In the genomic region with DNA sequence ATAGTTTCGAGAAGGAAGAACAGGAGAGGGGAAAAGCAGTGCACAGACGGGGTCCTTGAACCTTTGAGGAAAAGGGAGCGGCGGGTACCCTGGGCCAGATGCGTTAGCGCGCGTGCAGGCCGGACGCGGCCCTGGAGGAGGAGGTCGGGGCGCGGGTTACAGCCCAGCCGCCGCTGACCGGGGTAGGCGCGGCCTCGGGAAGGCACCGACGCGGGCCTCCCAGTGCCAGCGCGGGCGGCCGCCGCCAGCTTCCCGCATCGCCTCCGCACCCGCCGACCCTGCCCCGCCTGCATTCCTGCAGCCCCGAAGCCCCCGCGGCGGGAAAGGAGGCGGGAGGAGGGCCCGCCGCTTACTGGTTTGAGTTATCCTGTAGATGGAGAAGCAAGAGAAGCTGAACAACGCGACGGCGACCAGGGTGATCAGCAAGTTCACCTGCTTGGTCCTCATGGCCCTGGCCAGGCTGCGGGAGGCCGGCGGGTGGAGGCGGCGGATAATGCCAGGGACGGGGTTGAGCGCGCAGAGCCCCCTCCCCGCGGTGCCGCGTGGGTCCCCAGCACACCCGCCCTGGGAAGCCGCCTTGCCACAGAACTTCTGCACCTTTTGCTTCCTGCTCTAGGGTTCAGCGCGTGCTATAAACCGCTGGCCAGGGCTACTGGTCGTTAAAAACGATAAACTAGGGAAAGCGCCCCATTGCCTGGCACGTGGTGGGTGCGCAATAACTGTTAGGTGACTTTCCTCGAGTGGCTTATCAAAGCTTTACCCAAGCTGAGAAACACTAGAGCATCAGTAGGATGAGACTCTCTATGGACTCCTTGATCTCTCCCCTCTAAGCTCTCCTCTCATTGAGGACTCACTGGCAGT, we compare ENCODE assay signal across 8 cellular contexts. TPM values are rescaled to one million over a fixed set of nuclear protein-coding genes. Genes with fewer than 3 reads are reported as not detected.
DNase-seq lines count a peak whose midpoint lies in the region; ATAC-seq and TF ChIP-seq lines count a peak whose summit lies in the region.

A gene (minus strand): TSS at position 518 of the 861 bp plus-strand sequence. CDS start 71 bp downstream, at position 447.

- H3K4me3 ChIP-seq in right lobe of liver (peak within 1 kb of the TSS in 1 of 3 donors; percentile 10), stomach (peak within 1 kb of the TSS; percentile 32 to 45 (median 42)), vagina (peak within 1 kb of the TSS in 1 of 2 donors; percentile 29)

- H3K27ac Mint-ChIP-seq in activated CD4-positive, alpha-beta T cell treated with anti-CD3 and anti-CD28 coated beads, Interleukin-2, amount 10 ng/mL, durations not matched to agents 7 days and 5 days, result no peak within 1 kb of the TSS
- H3K27ac Mint-ChIP-seq in chondrocyte (ENCODE audit: unreplicated experiment), result no peak within 1 kb of the TSS

- no peaks in the 10 kb centered on the region for H3K36me3 ChIP-seq in right lobe of liver
- no peaks in the 10 kb centered on the region for H3K36me3 ChIP-seq in stomach
- no peaks in the 10 kb centered on the region for H3K36me3 ChIP-seq in vagina

- ATAC-seq in right lobe of liver (peak in 3 of 4 donors; percentile 42 to 52 (median 44)), GM19395 (IDR thresholded peaks at IDR 0.05; ENCODE audit: unreplicated experiment) (no peak), HG03457 (IDR thresholded peaks at IDR 0.05; ENCODE audit: unreplicated experiment) (no peak)

- DNase-seq in activated CD4-positive, alpha-beta T cell treated with anti-CD3 and anti-CD28 coated beads, Interleukin-2, amount 10 ng/mL, durations not matched to agents 7 days and 5 days, result no peak
- no peak for DNase-seq in activated CD4-positive, alpha-beta T cell treated with anti-CD3 and anti-CD28 coated beads, Interleukin-2, amount 50 U/mL, for 1 hour
- DNase-seq in chondrocyte (ENCODE audit: low spot score) (no peak), right lobe of liver (peak in 1 of 3 donors; percentile 17), stomach (no peak), vagina (ENCODE audit: extremely low spot score in 2 of 2) (no peak)

- H3K4me3 Mint-ChIP-seq in activated CD4-positive, alpha-beta T cell treated with anti-CD3 and anti-CD28 coated beads, Interleukin-2, amount 10 ng/mL, durations not matched to agents 7 days and 5 days, result peak within 1 kb of the TSS; percentile 9
- peak within 1 kb of the TSS; percentile 63 for H3K4me3 Mint-ChIP-seq in chondrocyte (ENCODE audit: unreplicated experiment)

- POLR2A ChIA-PET in activated CD4-positive, alpha-beta T cell treated with anti-CD3 and anti-CD28 coated beads, Interleukin-2, amount 10 ng/mL, durations not matched to agents 7 days and 5 days (lab: Charles Lee), result interaction anchor here (1.0 kb wide), 1 partner anchor 26 kb away, joined by 5 read pairs; a partner anchor contains a TSS

- no peak for TF ChIP-seq EP300 in stomach (IDR thresholded peaks at IDR 0.05)

- intact Hi-C loops in right lobe of liver (cut with DNase I) (no loop called here), stomach (cut with DNase I; ENCODE audit: low total_unique reads) (no loop called here), vagina (cut with DNase I) (no loop called here)

- H3K27me3 ChIP-seq in right lobe of liver, result peaks cover 7 to 22% of the 10 kb centered on the region in 2 donors
- peaks cover 0 to 61% (median 43%) of the 10 kb centered on the region in 3 donors for H3K27me3 ChIP-seq in stomach
- no peaks in the 10 kb centered on the region for H3K27me3 ChIP-seq in vagina

- TF ChIP-seq POLR2A in right lobe of liver (IDR thresholded peaks at IDR 0.05), result no peak
- TF ChIP-seq POLR2A in stomach (IDR thresholded peaks at IDR 0.05), result no peak
- no peak for TF ChIP-seq POLR2A in vagina (IDR thresholded peaks at IDR 0.05)

- H3K27me3 Mint-ChIP-seq in activated CD4-positive, alpha-beta T cell treated with anti-CD3 and anti-CD28 coated beads, Interleukin-2, amount 10 ng/mL, durations not matched to agents 7 days and 5 days, result peaks cover 65% of the 10 kb centered on the region
- H3K27me3 Mint-ChIP-seq in chondrocyte (ENCODE audit: low read depth), result peaks cover 53% of the 10 kb centered on the region

- H3K36me3 Mint-ChIP-seq in activated CD4-positive, alpha-beta T cell treated with anti-CD3 and anti-CD28 coated beads, Interleukin-2, amount 10 ng/mL, durations not matched to agents 7 days and 5 days (ENCODE audit: low read depth), result no peaks in the 10 kb centered on the region
- H3K36me3 Mint-ChIP-seq in chondrocyte (ENCODE audit: low read depth), result no peaks in the 10 kb centered on the region

- 8% methylated on average over 22 of the region's 68 CpGs for WGBS in right lobe of liver (ENCODE audit: insufficient coverage, low coverage, low lambda C conversion rate, missing lambda C conversion rate)
- WGBS in stomach, 5 donors, result 7 to 14% (median 10%) methylated on average over 40 to 68 of the region's 68 CpGs

- H3K9me3 Mint-ChIP-seq in activated CD4-positive, alpha-beta T cell treated with anti-CD3 and anti-CD28 coated beads, Interleukin-2, amount 10 ng/mL, durations not matched to agents 7 days and 5 days, result no peaks in the 10 kb centered on the region
- H3K9me3 Mint-ChIP-seq in chondrocyte (ENCODE audit: low read depth), result no peaks in the 10 kb centered on the region

- TF ChIP-seq CTCF in chondrocyte (IDR thresholded peaks at IDR 0.05) (no peak), right lobe of liver (IDR thresholded peaks at IDR 0.05) (no peak), stomach (IDR thresholded peaks at IDR 0.05) (no peak), vagina (IDR thresholded peaks at IDR 0.05) (no peak)

- no peak within 1 kb of the TSS for H3K27ac ChIP-seq in right lobe of liver
- no peak within 1 kb of the TSS for H3K27ac ChIP-seq in stomach
- H3K27ac ChIP-seq in vagina, result no peak within 1 kb of the TSS

- H3K9me3 ChIP-seq in right lobe of liver, result no peaks in the 10 kb centered on the region
- H3K9me3 ChIP-seq in stomach, result no peaks in the 10 kb centered on the region
- H3K9me3 ChIP-seq in vagina, result no peaks in the 10 kb centered on the region

- H3K4me1 Mint-ChIP-seq in activated CD4-positive, alpha-beta T cell treated with anti-CD3 and anti-CD28 coated beads, Interleukin-2, amount 10 ng/mL, durations not matched to agents 7 days and 5 days, result peaks cover 5% of the 10 kb centered on the region
- peaks cover 4% of the 10 kb centered on the region for H3K4me1 Mint-ChIP-seq in chondrocyte (ENCODE audit: low read depth)

- H3K4me1 ChIP-seq in right lobe of liver (no peaks in the 10 kb centered on the region), stomach (peaks cover 7 to 11% (median 9%) of the 10 kb centered on the region in 4 donors), vagina (peaks cover 8% of the 10 kb centered on the region)

- CTCF ChIA-PET in activated CD4-positive, alpha-beta T cell treated with anti-CD3 and anti-CD28 coated beads, Interleukin-2, amount 10 ng/mL, durations not matched to agents 7 days and 5 days (lab: Charles Lee), result no interaction called here

RNA-seq across cellular contexts. Expression of the gene that starts here (rescaled TPM):
- total RNA-seq in activated CD4-positive, alpha-beta T cell treated with anti-CD3 and anti-CD28 coated beads, Interleukin-2, amount 10 ng/mL, durations not matched to agents 7 days and 5 days, result not detected
- not detected in 3 replicates for total RNA-seq in chondrocyte
- total RNA-seq in right lobe of liver, result not detected
- total RNA-seq in stomach, result not detected
- not detected for polyA plus RNA-seq in stomach
- not detected for total RNA-seq in vagina

Comparison
In these comparisons a context has a peak if more than half of its experiments do, and no peak if none do; other contexts are left out.
1. Peak in ATAC-seq in right lobe of liver; RNA of the gene not detected or under 1 TPM.